In the genomic region with DNA sequence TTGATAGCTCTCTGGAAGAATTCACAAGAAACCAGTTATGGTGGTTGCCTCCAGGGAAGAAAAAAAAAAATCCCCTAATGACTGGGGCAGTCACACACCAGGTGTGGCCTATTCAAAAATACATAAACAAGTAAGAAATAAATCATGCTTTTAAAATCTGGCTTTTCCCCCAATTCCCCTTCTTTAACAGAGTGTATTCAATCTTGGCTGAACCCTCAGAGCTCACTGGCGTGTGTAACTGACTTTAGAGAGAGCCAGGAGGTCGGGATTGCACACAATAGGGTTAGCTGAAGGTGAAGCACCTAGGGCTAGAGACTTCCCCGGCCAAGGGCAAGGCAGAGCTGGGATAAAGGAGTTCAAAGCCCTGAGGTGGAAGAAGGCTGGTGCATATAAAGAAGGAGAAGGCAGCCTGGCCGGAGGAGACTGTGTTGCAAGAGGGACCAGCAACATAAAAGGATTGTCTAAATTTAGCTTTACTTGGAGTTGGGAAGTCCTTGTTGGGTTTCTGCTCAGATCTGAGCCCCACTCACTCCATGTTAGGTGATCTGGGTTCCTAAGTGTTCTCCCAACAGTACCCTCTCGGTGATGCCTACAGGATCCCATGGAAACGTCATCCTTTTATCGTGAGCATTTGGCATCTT, we compare ENCODE assay signal across 1 cellular context.
TF ChIP-seq lines count a peak whose summit lies in the region.

No MANE protein-coding gene starts in this region.

TF ChIP-seq in GM12878, 131 proteins besides CTCF, POLR2A, EP300 and RAD21 (continued from another document and continues in another):
- TF ChIP-seq ZNF384 (IDR thresholded peaks at IDR 0.05; ENCODE audit: borderline replicate concordance, low read depth, low read length) (peak; percentile 67; the same call in 1 of the 2 replicates), TCF3 (IDR thresholded peaks at IDR 0.05; ENCODE audit: borderline replicate concordance, insufficient read depth, low read depth, low read length) (0 out of 2 replicates have a peak, but pooled peaks have one; percentile 29), IKZF2 (IDR thresholded peaks at IDR 0.05) (peak; percentile 68 to 71), BMI1 (IDR thresholded peaks at IDR 0.05; ENCODE audit: borderline replicate concordance) (no peak), BACH1 (IDR thresholded peaks at IDR 0.05; ENCODE audit: borderline replicate concordance) (0 out of 2 replicates have a peak, but pooled peaks have one; percentile 29), JUNB (IDR thresholded peaks at IDR 0.05) (peak; percentile 65), CHD1 (IDR thresholded peaks at IDR 0.05; ENCODE audit: low read depth, low read length) (peak; percentile 28; the same call in 1 of the 2 replicates), POLR2AphosphoS2 (IDR thresholded peaks at IDR 0.05; ENCODE audit: low read depth, low read length) (peak; percentile 80), POLR2AphosphoS5 (IDR thresholded peaks at IDR 0.05; ENCODE audit: low read length) (peak; percentile 94), PML (IDR thresholded peaks at IDR 0.05; ENCODE audit: low read length) (peak; percentile 81), MTA3 (IDR thresholded peaks at IDR 0.05; ENCODE audit: borderline replicate concordance, low read length) (peak; percentile 75), RFX5 (IDR thresholded peaks at IDR 0.05; ENCODE audit: low read depth, low read length) (no peak), BHLHE40 (IDR thresholded peaks at IDR 0.05; ENCODE audit: borderline replicate concordance in 1 of 2, low read depth in 2 of 2, low read length in 1 of 2) (peak; percentile 18 to 71; a peak in 1 of 4 replicates), STAT1 (conservative IDR thresholded peaks at IDR 0.05) (no peak), NFIC (IDR thresholded peaks at IDR 0.05; ENCODE audit: low read depth, low read length) (peak; percentile 86), CBX3 (IDR thresholded peaks at IDR 0.05; ENCODE audit: borderline replicate concordance, low read depth) (no peak), PAX5 (IDR thresholded peaks at IDR 0.05; ENCODE audit: borderline replicate concordance, low read depth, low read length) (peak; percentile 68; the same call in 1 of the 2 replicates), JUND (IDR thresholded peaks at IDR 0.05; ENCODE audit: low read depth, low read length) (no peak), ZNF274 (IDR thresholded peaks at IDR 0.05; ENCODE audit: insufficient read depth, insufficient read length) (no peak), ZBED1 (IDR thresholded peaks at IDR 0.05; ENCODE audit: borderline replicate concordance) (no peak; the same call in 1 of the 2 replicates), ZNF24 (IDR thresholded peaks at IDR 0.05) (no peak), RCOR1 (conservative IDR thresholded peaks at IDR 0.05; ENCODE audit: low read depth, low read length) (no peak), MEF2B (IDR thresholded peaks at IDR 0.05; ENCODE audit: partially characterized antibody, poor library complexity, severe bottlenecking) (peak; percentile 87), WRNIP1 (IDR thresholded peaks at IDR 0.05; ENCODE audit: borderline replicate concordance, low read depth, low read length) (peak; percentile 99)
- TF ChIP-seq, protein P1, sequence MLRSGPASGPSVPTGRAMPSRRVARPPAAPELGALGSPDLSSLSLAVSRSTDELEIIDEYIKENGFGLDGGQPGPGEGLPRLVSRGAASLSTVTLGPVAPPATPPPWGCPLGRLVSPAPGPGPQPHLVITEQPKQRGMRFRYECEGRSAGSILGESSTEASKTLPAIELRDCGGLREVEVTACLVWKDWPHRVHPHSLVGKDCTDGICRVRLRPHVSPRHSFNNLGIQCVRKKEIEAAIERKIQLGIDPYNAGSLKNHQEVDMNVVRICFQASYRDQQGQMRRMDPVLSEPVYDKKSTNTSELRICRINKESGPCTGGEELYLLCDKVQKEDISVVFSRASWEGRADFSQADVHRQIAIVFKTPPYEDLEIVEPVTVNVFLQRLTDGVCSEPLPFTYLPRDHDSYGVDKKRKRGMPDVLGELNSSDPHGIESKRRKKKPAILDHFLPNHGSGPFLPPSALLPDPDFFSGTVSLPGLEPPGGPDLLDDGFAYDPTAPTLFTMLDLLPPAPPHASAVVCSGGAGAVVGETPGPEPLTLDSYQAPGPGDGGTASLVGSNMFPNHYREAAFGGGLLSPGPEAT (IDR thresholded peaks at IDR 0.05; ENCODE audit: low read depth) = peak; percentile 88
- TF ChIP-seq, protein P2, sequence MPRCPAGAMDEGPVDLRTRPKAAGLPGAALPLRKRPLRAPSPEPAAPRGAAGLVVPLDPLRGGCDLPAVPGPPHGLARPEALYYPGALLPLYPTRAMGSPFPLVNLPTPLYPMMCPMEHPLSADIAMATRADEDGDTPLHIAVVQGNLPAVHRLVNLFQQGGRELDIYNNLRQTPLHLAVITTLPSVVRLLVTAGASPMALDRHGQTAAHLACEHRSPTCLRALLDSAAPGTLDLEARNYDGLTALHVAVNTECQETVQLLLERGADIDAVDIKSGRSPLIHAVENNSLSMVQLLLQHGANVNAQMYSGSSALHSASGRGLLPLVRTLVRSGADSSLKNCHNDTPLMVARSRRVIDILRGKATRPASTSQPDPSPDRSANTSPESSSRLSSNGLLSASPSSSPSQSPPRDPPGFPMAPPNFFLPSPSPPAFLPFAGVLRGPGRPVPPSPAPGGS (IDR thresholded peaks at IDR 0.05; ENCODE audit: borderline replicate concordance, insufficient read depth, low read depth, low read length, poor library complexity, severe bottlenecking) = peak; percentile 84
- TF ChIP-seq, protein P3, sequence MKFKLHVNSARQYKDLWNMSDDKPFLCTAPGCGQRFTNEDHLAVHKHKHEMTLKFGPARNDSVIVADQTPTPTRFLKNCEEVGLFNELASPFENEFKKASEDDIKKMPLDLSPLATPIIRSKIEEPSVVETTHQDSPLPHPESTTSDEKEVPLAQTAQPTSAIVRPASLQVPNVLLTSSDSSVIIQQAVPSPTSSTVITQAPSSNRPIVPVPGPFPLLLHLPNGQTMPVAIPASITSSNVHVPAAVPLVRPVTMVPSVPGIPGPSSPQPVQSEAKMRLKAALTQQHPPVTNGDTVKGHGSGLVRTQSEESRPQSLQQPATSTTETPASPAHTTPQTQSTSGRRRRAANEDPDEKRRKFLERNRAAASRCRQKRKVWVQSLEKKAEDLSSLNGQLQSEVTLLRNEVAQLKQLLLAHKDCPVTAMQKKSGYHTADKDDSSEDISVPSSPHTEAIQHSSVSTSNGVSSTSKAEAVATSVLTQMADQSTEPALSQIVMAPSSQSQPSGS (IDR thresholded peaks at IDR 0.05; ENCODE audit: low read length) = peak; percentile 89
- TF ChIP-seq, protein P4, sequence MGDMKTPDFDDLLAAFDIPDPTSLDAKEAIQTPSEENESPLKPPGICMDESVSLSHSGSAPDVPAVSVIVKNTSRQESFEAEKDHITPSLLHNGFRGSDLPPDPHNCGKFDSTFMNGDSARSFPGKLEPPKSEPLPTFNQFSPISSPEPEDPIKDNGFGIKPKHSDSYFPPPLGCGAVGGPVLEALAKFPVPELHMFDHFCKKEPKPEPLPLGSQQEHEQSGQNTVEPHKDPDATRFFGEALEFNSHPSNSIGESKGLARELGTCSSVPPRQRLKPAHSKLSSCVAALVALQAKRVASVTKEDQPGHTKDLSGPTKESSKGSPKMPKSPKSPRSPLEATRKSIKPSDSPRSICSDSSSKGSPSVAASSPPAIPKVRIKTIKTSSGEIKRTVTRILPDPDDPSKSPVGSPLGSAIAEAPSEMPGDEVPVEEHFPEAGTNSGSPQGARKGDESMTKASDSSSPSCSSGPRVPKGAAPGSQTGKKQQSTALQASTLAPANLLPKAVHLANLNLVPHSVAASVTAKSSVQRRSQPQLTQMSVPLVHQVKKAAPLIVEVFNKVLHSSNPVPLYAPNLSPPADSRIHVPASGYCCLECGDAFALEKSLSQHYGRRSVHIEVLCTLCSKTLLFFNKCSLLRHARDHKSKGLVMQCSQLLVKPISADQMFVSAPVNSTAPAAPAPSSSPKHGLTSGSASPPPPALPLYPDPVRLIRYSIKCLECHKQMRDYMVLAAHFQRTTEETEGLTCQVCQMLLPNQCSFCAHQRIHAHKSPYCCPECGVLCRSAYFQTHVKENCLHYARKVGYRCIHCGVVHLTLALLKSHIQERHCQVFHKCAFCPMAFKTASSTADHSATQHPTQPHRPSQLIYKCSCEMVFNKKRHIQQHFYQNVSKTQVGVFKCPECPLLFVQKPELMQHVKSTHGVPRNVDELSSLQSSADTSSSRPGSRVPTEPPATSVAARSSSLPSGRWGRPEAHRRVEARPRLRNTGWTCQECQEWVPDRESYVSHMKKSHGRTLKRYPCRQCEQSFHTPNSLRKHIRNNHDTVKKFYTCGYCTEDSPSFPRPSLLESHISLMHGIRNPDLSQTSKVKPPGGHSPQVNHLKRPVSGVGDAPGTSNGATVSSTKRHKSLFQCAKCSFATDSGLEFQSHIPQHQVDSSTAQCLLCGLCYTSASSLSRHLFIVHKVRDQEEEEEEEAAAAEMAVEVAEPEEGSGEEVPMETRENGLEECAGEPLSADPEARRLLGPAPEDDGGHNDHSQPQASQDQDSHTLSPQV (IDR thresholded peaks at IDR 0.05) = peak; percentile 90
- TF ChIP-seq, protein P5, sequence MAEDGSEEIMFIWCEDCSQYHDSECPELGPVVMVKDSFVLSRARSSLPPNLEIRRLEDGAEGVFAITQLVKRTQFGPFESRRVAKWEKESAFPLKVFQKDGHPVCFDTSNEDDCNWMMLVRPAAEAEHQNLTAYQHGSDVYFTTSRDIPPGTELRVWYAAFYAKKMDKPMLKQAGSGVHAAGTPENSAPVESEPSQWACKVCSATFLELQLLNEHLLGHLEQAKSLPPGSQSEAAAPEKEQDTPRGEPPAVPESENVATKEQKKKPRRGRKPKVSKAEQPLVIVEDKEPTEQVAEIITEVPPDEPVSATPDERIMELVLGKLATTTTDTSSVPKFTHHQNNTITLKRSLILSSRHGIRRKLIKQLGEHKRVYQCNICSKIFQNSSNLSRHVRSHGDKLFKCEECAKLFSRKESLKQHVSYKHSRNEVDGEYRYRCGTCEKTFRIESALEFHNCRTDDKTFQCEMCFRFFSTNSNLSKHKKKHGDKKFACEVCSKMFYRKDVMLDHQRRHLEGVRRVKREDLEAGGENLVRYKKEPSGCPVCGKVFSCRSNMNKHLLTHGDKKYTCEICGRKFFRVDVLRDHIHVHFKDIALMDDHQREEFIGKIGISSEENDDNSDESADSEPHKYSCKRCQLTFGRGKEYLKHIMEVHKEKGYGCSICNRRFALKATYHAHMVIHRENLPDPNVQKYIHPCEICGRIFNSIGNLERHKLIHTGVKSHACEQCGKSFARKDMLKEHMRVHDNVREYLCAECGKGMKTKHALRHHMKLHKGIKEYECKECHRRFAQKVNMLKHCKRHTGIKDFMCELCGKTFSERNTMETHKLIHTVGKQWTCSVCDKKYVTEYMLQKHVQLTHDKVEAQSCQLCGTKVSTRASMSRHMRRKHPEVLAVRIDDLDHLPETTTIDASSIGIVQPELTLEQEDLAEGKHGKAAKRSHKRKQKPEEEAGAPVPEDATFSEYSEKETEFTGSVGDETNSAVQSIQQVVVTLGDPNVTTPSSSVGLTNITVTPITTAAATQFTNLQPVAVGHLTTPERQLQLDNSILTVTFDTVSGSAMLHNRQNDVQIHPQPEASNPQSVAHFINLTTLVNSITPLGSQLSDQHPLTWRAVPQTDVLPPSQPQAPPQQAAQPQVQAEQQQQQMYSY (CRISPR knock-in tag; IDR thresholded peaks at IDR 0.05) = peak; percentile 73; the same call in 1 of the 2 replicates
- TF ChIP-seq, protein P6, sequence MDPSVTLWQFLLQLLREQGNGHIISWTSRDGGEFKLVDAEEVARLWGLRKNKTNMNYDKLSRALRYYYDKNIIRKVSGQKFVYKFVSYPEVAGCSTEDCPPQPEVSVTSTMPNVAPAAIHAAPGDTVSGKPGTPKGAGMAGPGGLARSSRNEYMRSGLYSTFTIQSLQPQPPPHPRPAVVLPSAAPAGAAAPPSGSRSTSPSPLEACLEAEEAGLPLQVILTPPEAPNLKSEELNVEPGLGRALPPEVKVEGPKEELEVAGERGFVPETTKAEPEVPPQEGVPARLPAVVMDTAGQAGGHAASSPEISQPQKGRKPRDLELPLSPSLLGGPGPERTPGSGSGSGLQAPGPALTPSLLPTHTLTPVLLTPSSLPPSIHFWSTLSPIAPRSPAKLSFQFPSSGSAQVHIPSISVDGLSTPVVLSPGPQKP (IDR thresholded peaks at IDR 0.05; ENCODE audit: low read depth, low read length) = no peak
- TF ChIP-seq, protein P7, sequence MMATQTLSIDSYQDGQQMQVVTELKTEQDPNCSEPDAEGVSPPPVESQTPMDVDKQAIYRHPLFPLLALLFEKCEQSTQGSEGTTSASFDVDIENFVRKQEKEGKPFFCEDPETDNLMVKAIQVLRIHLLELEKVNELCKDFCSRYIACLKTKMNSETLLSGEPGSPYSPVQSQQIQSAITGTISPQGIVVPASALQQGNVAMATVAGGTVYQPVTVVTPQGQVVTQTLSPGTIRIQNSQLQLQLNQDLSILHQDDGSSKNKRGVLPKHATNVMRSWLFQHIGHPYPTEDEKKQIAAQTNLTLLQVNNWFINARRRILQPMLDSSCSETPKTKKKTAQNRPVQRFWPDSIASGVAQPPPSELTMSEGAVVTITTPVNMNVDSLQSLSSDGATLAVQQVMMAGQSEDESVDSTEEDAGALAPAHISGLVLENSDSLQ (IDR thresholded peaks at IDR 0.05) = 0 out of 2 replicates have a peak, but pooled peaks have one; percentile 10
- TF ChIP-seq, protein P8, sequence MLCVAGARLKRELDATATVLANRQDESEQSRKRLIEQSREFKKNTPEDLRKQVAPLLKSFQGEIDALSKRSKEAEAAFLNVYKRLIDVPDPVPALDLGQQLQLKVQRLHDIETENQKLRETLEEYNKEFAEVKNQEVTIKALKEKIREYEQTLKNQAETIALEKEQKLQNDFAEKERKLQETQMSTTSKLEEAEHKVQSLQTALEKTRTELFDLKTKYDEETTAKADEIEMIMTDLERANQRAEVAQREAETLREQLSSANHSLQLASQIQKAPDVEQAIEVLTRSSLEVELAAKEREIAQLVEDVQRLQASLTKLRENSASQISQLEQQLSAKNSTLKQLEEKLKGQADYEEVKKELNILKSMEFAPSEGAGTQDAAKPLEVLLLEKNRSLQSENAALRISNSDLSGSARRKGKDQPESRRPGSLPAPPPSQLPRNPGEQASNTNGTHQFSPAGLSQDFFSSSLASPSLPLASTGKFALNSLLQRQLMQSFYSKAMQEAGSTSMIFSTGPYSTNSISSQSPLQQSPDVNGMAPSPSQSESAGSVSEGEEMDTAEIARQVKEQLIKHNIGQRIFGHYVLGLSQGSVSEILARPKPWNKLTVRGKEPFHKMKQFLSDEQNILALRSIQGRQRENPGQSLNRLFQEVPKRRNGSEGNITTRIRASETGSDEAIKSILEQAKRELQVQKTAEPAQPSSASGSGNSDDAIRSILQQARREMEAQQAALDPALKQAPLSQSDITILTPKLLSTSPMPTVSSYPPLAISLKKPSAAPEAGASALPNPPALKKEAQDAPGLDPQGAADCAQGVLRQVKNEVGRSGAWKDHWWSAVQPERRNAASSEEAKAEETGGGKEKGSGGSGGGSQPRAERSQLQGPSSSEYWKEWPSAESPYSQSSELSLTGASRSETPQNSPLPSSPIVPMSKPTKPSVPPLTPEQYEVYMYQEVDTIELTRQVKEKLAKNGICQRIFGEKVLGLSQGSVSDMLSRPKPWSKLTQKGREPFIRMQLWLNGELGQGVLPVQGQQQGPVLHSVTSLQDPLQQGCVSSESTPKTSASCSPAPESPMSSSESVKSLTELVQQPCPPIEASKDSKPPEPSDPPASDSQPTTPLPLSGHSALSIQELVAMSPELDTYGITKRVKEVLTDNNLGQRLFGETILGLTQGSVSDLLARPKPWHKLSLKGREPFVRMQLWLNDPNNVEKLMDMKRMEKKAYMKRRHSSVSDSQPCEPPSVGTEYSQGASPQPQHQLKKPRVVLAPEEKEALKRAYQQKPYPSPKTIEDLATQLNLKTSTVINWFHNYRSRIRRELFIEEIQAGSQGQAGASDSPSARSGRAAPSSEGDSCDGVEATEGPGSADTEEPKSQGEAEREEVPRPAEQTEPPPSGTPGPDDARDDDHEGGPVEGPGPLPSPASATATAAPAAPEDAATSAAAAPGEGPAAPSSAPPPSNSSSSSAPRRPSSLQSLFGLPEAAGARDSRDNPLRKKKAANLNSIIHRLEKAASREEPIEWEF (IDR thresholded peaks at IDR 0.05; ENCODE audit: insufficient replicate concordance, low read depth, low read length) = peak; percentile 71
- TF ChIP-seq, protein P9, sequence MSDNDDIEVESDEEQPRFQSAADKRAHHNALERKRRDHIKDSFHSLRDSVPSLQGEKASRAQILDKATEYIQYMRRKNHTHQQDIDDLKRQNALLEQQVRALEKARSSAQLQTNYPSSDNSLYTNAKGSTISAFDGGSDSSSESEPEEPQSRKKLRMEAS (IDR thresholded peaks at IDR 0.05; ENCODE audit: low read depth, low read length) = no peak
